10 cellular contexts compared by ENCODE assay signal in the genomic region with DNA sequence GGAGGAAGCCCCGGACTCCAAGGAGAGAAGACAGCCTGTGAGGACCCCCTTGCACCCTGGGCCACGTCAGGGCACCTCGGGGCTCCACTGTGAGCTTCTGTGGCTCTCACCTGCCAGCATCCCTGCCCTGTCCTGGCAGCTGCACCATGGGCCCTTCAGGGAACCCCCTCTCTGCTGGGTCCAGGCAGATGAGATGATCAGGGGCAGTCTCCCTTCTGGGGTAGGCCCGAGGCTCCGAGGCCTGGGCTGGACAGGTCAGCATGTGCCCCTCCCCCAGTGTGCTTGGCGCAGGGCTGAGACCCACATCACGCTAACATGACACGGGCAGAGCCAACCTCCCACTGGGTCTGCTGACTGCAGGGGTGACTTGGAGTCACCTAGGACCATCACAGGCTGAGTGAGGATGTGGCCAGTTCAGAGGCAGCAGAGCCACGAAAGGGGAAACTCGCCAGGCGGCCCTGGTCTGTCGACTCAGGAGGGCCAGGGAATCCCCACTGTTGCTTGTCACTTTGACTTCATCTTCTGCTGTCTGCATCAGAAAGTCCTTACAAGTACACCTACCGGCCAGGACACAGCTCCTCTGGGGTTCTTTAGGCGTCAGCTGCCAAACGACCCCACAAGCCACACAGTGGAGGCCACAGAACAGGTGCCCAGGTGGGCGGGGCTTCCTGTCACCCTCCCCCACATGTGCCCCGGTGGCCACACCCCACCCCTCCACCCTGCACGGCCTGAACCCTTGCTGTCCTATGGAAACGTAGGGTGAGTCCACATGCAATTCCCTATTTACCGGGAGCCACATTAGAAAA.
A peak's percentile ranks its signal among the peaks of the same experiment; 100 is the strongest.
DNase-seq lines count a peak whose midpoint lies in the region; ATAC-seq lines count a peak whose summit lies in the region.
"Had no signal": no experiment of that assay in that cellular context is flagged by ENCODE, and none has a peak within 500 bp of the region (broad histone marks: within the 10 kb centered on the region; RNA-seq: fewer than 3 reads in every experiment).

No MANE protein-coding gene starts in this region.

- H3K4me1 Mint-ChIP-seq in T-helper 2 cell treated with Interferon-gamma antibody and Interleukin-4, amounts not matched to agents 5 μg/mL and 100 μg/mL, for 36 hours (ENCODE audit: low read depth), result peaks cover 11% of the 10 kb centered on the region
- H3K4me1 Mint-ChIP-seq in dendritic cell treated with granulocyte-macrophage colony-stimulating factor and Interleukin-4, amounts not matched to agents 40 ng/mL and 50 ng/mL, for 4 days (ENCODE audit: low read depth), result peaks cover 66% of the 10 kb centered on the region
- H3K4me1 Mint-ChIP-seq in stimulated activated naive CD8-positive, alpha-beta T cell treated with anti-CD3 and anti-CD28 coated beads, Interleukin-15, Interleukin-2, amounts not matched to agents 100 ng/mL and 50 ng/mL, for 24 hours (ENCODE audit: low read depth), result peaks cover 31% of the 10 kb centered on the region

- intact Hi-C loops in dendritic cell treated with granulocyte-macrophage colony-stimulating factor and Interleukin-4, amounts not matched to agents 40 ng/mL and 50 ng/mL, for 4 days (cut with micrococcal nuclease), result no loop called here

- no peaks in the 10 kb centered on the region for H3K9me3 Mint-ChIP-seq in T-helper 2 cell treated with Interferon-gamma antibody and Interleukin-4, amounts not matched to agents 5 μg/mL and 100 μg/mL, for 36 hours
- H3K9me3 Mint-ChIP-seq in dendritic cell treated with granulocyte-macrophage colony-stimulating factor and Interleukin-4, amounts not matched to agents 40 ng/mL and 50 ng/mL, for 4 days, result no peaks in the 10 kb centered on the region
- no peaks in the 10 kb centered on the region for H3K9me3 Mint-ChIP-seq in stimulated activated naive CD8-positive, alpha-beta T cell treated with anti-CD3 and anti-CD28 coated beads, Interleukin-15, Interleukin-2, amounts not matched to agents 100 ng/mL and 50 ng/mL, for 24 hours

- H3K36me3 Mint-ChIP-seq in T-helper 2 cell treated with Interferon-gamma antibody and Interleukin-4, amounts not matched to agents 5 μg/mL and 100 μg/mL, for 36 hours (ENCODE audit: low read depth), result peaks cover 5% of the 10 kb centered on the region
- H3K36me3 Mint-ChIP-seq in dendritic cell treated with granulocyte-macrophage colony-stimulating factor and Interleukin-4, amounts not matched to agents 40 ng/mL and 50 ng/mL, for 4 days (ENCODE audit: low read depth), result peaks cover 57% of the 10 kb centered on the region
- H3K36me3 Mint-ChIP-seq in stimulated activated naive CD8-positive, alpha-beta T cell treated with anti-CD3 and anti-CD28 coated beads, Interleukin-15, Interleukin-2, amounts not matched to agents 100 ng/mL and 50 ng/mL, for 24 hours (ENCODE audit: low read depth), result peaks cover 2% of the 10 kb centered on the region

- DNase-seq in activated gamma-delta T cell treated with Interleukin-2 at 50 U/mL for 16 hours (peak; percentile 26), activated gamma-delta T cell (lab: John Stamatoyannopoulos, UW) (no peak), SW480 (ENCODE audit: low spot score) (no peak), NCI-H1092 treated with DMSO at 0.1 percent for 48 hours (lab: John Stamatoyannopoulos, UW) (no peak)
- no peak for DNase-seq in T-helper 2 cell treated with Interferon-gamma antibody and Interleukin-4, amounts not matched to agents 5 μg/mL and 100 μg/mL, for 36 hours (ENCODE audit: low spot score)
- DNase-seq: NCI-H2171, sigmoid colon had no signal

- no peak overlapping the region for H3K27ac Mint-ChIP-seq in T-helper 2 cell treated with Interferon-gamma antibody and Interleukin-4, amounts not matched to agents 5 μg/mL and 100 μg/mL, for 36 hours
- H3K27ac Mint-ChIP-seq in dendritic cell treated with granulocyte-macrophage colony-stimulating factor and Interleukin-4, amounts not matched to agents 40 ng/mL and 50 ng/mL, for 4 days, result peak overlapping the region; percentile 69
- peak overlapping the region; percentile 31 for H3K27ac Mint-ChIP-seq in stimulated activated naive CD8-positive, alpha-beta T cell treated with anti-CD3 and anti-CD28 coated beads, Interleukin-15, Interleukin-2, amounts not matched to agents 100 ng/mL and 50 ng/mL, for 24 hours

- no peaks in the 10 kb centered on the region for H3K27me3 Mint-ChIP-seq in T-helper 2 cell treated with Interferon-gamma antibody and Interleukin-4, amounts not matched to agents 5 μg/mL and 100 μg/mL, for 36 hours (ENCODE audit: low read depth)
- H3K27me3 Mint-ChIP-seq in dendritic cell treated with granulocyte-macrophage colony-stimulating factor and Interleukin-4, amounts not matched to agents 40 ng/mL and 50 ng/mL, for 4 days, result no peaks in the 10 kb centered on the region
- no peaks in the 10 kb centered on the region for H3K27me3 Mint-ChIP-seq in stimulated activated naive CD8-positive, alpha-beta T cell treated with anti-CD3 and anti-CD28 coated beads, Interleukin-15, Interleukin-2, amounts not matched to agents 100 ng/mL and 50 ng/mL, for 24 hours

- peak overlapping the region; percentile 75 for H3K4me3 Mint-ChIP-seq in T-helper 2 cell treated with Interferon-gamma antibody and Interleukin-4, amounts not matched to agents 5 μg/mL and 100 μg/mL, for 36 hours
- H3K4me3 Mint-ChIP-seq in dendritic cell treated with granulocyte-macrophage colony-stimulating factor and Interleukin-4, amounts not matched to agents 40 ng/mL and 50 ng/mL, for 4 days, result peak overlapping the region; percentile 32
- H3K4me3 Mint-ChIP-seq in stimulated activated naive CD8-positive, alpha-beta T cell treated with anti-CD3 and anti-CD28 coated beads, Interleukin-15, Interleukin-2, amounts not matched to agents 100 ng/mL and 50 ng/mL, for 24 hours, result peak overlapping the region; percentile 76

- ATAC-seq in GM21528 (IDR thresholded peaks at IDR 0.05; ENCODE audit: low FRiP score, unreplicated experiment), result no peak
